Comparison of ENCODE assay signal across 16 cellular contexts in genomic region chr13:50392977-50393376, GRCh38.
DNase-seq lines count a peak whose midpoint lies in the region; TF ChIP-seq lines count a peak whose summit lies in the region.
"Had no signal": no experiment of that assay in that cellular context is flagged by ENCODE, and none has a peak within 500 bp of the region (broad histone marks: within the 10 kb centered on the region; RNA-seq: fewer than 3 reads in every experiment).

No MANE protein-coding gene starts in this region.

- no peak for TF ChIP-seq RAD21 in neural cell (conservative IDR thresholded peaks at IDR 0.05)

- H4K8ac ChIP-seq in mesendoderm (ENCODE audit: low read depth, low read length) = no peak overlapping the region

- TF ChIP-seq POLR2A in sigmoid colon (IDR thresholded peaks at IDR 0.05) = no peak

- intact Hi-C loops in sigmoid colon (cut with DNase I) = no loop called here
- intact Hi-C loops in activated T-helper 2 cell treated with anti-CD3 and anti-CD28 coated beads, Interferon-gamma antibody, Interleukin-2, Interleukin-4, amounts not matched to agents 10 μg/mL and 5 μg/mL and 100 μg/mL, durations not matched to agents 14 hours and 24 hours and 36 hours (cut with micrococcal nuclease) = no loop called here

- peaks cover 40% of the 10 kb centered on the region for H3K27me3 Mint-ChIP-seq in activated T-helper 2 cell treated with anti-CD3 and anti-CD28 coated beads, Interferon-gamma antibody, Interleukin-2, Interleukin-4, amounts not matched to agents 10 μg/mL and 5 μg/mL and 100 μg/mL, durations not matched to agents 14 hours and 24 hours and 36 hours (ENCODE audit: low read depth)
- H3K27me3 Mint-ChIP-seq: B cell had no signal

- H3K9ac ChIP-seq in neural cell (ENCODE audit: low read length) (no peak overlapping the region), mesendoderm (ENCODE audit: low read length) (no peak overlapping the region)

- no peaks in the 10 kb centered on the region for H3K9me2 ChIP-seq in neural cell (ENCODE audit: insufficient read depth, low read length)

- 87 to 88% methylated on average over 1 of the region's 1 CpG for WGBS in sigmoid colon, 2 donors
- no CpG with 5 or more reads among the region's 1 CpG for WGBS in mesendoderm (ENCODE audit: extremely low coverage, insufficient coverage, low lambda C conversion rate)

- H3K27me3 ChIP-seq in neural cell (ENCODE audit: insufficient read depth, low read depth, low read length) = no peaks in the 10 kb centered on the region
- no peaks in the 10 kb centered on the region for H3K27me3 ChIP-seq in sigmoid colon
- H3K27me3 ChIP-seq in mesendoderm (ENCODE audit: insufficient read depth, low read length, poor library complexity) = no peaks in the 10 kb centered on the region

- H3F3A ChIP-seq in neural cell (ENCODE audit: insufficient read depth, low read length, poor library complexity, severe bottlenecking) = no peaks in the 10 kb centered on the region

- TF ChIP-seq EP300 in neural cell (conservative IDR thresholded peaks at IDR 0.05; ENCODE audit: poor library complexity, severe bottlenecking) (no peak), sigmoid colon (IDR thresholded peaks at IDR 0.05) (no peak)

- no peaks in the 10 kb centered on the region for H3K79me2 ChIP-seq in neural cell (replicated peaks; ENCODE audit: insufficient read depth, low read length)
- no peaks in the 10 kb centered on the region for H3K79me2 ChIP-seq in mesendoderm (ENCODE audit: control insufficient read depth, insufficient read depth, low read length)

- no peaks in the 10 kb centered on the region for H3K79me1 ChIP-seq in mesendoderm (ENCODE audit: low read length)

- DNase-seq in DMS 273 (lab: John Stamatoyannopoulos, UW; ENCODE audit: unreplicated experiment) = peak; percentile 18
- no peak for DNase-seq in DMS 273 treated with DMSO at 0.1 percent for 48 hours (lab: John Stamatoyannopoulos, UW)
- peak; percentile 51 for DNase-seq in epithelial cell of esophagus (ENCODE audit: low read depth)
- DNase-seq in sigmoid colon = no peak
- DNase-seq in mesendoderm = no peak
- no peak for DNase-seq in activated T-helper 2 cell treated with anti-CD3 and anti-CD28 coated beads, Interferon-gamma antibody, Interleukin-2, Interleukin-4, amounts not matched to agents 10 μg/mL and 5 μg/mL and 100 μg/mL, durations not matched to agents 14 hours and 24 hours and 36 hours (ENCODE audit: low spot score)
- DNase-seq in germinal center (ENCODE audit: low spot score) = no peak
- DNase-seq: KBM-7, MV-4-11, NCI-H774, OCI-M1, Right ventricle myocardium superior had no signal

- no peak for TF ChIP-seq CTCF in epithelial cell of esophagus (IDR thresholded peaks at IDR 0.05; ENCODE audit: insufficient read depth, low read depth, low read length, missing control alignments)
- TF ChIP-seq CTCF in neural cell (IDR thresholded peaks at IDR 0.05; ENCODE audit: poor library complexity, severe bottlenecking) = no peak
- no peak for TF ChIP-seq CTCF in sigmoid colon (IDR thresholded peaks at IDR 0.05)

- no peaks in the 10 kb centered on the region for H3K36me3 Mint-ChIP-seq in activated T-helper 2 cell treated with anti-CD3 and anti-CD28 coated beads, Interferon-gamma antibody, Interleukin-2, Interleukin-4, amounts not matched to agents 10 μg/mL and 5 μg/mL and 100 μg/mL, durations not matched to agents 14 hours and 24 hours and 36 hours (ENCODE audit: low read depth)

- H3K4ac ChIP-seq in mesendoderm (ENCODE audit: low read depth, low read length) = no peak overlapping the region

- no peak overlapping the region for H2AFZ ChIP-seq in neural cell (ENCODE audit: low read depth, low read length)

- H3K4me3 ChIP-seq in epithelial cell of esophagus (ENCODE audit: low read length) = no peak overlapping the region
- H3K4me3 ChIP-seq in neural cell (ENCODE audit: low read length) = no peak overlapping the region
- H3K4me3 ChIP-seq in sigmoid colon = no peak overlapping the region
- H3K4me3 ChIP-seq in mesendoderm (ENCODE audit: low read length) = no peak overlapping the region

- no peak overlapping the region for H3K27ac Mint-ChIP-seq in activated T-helper 2 cell treated with anti-CD3 and anti-CD28 coated beads, Interferon-gamma antibody, Interleukin-2, Interleukin-4, amounts not matched to agents 10 μg/mL and 5 μg/mL and 100 μg/mL, durations not matched to agents 14 hours and 24 hours and 36 hours
- H3K27ac Mint-ChIP-seq: B cell had no signal

- no peak overlapping the region for H3K56ac ChIP-seq in mesendoderm (ENCODE audit: low read length)

- H3K23ac ChIP-seq in mesendoderm (ENCODE audit: low read length) = no peak overlapping the region

- no peak overlapping the region for H2AK5ac ChIP-seq in mesendoderm (ENCODE audit: low read length)

- H3K4me1 ChIP-seq in sigmoid colon (no peaks in the 10 kb centered on the region), mesendoderm (ENCODE audit: control insufficient read depth, low read depth, low read length) (peaks cover 2% of the 10 kb centered on the region)

- H3K4me2 ChIP-seq in neural cell (ENCODE audit: low read length) (no peak overlapping the region), mesendoderm (ENCODE audit: low read length) (no peak overlapping the region)

- no peak overlapping the region for H2BK15ac ChIP-seq in mesendoderm (replicated peaks; ENCODE audit: low read depth)

- H3K4me1 Mint-ChIP-seq in activated T-helper 2 cell treated with anti-CD3 and anti-CD28 coated beads, Interferon-gamma antibody, Interleukin-2, Interleukin-4, amounts not matched to agents 10 μg/mL and 5 μg/mL and 100 μg/mL, durations not matched to agents 14 hours and 24 hours and 36 hours (ENCODE audit: low read depth) = no peaks in the 10 kb centered on the region
- H3K4me1 Mint-ChIP-seq: B cell had no signal

- H3K4me3 Mint-ChIP-seq in activated T-helper 2 cell treated with anti-CD3 and anti-CD28 coated beads, Interferon-gamma antibody, Interleukin-2, Interleukin-4, amounts not matched to agents 10 μg/mL and 5 μg/mL and 100 μg/mL, durations not matched to agents 14 hours and 24 hours and 36 hours (ENCODE audit: low read depth) = no peak overlapping the region
- H3K4me3 Mint-ChIP-seq: B cell had no signal

- H2BK5ac ChIP-seq in mesendoderm (ENCODE audit: low read length) = no peak overlapping the region

- H2BK120ac ChIP-seq in mesendoderm (ENCODE audit: low read depth, low read length) = no peak overlapping the region

- no peak overlapping the region for H3K18ac ChIP-seq in mesendoderm (ENCODE audit: low read length)

- no peak overlapping the region for H4K5ac ChIP-seq in mesendoderm (ENCODE audit: low read length)

- no peaks in the 10 kb centered on the region for H4K20me1 ChIP-seq in neural cell (ENCODE audit: insufficient read depth)

- H3K9me3 Mint-ChIP-seq in activated T-helper 2 cell treated with anti-CD3 and anti-CD28 coated beads, Interferon-gamma antibody, Interleukin-2, Interleukin-4, amounts not matched to agents 10 μg/mL and 5 μg/mL and 100 μg/mL, durations not matched to agents 14 hours and 24 hours and 36 hours = no peaks in the 10 kb centered on the region

- H3K36me3 ChIP-seq in neural cell (ENCODE audit: insufficient read depth, low read length) = no peaks in the 10 kb centered on the region
- no peaks in the 10 kb centered on the region for H3K36me3 ChIP-seq in sigmoid colon
- H3K36me3 ChIP-seq in mesendoderm (ENCODE audit: control insufficient read depth, insufficient read depth, low read length) = no peaks in the 10 kb centered on the region

- H3K9me3 ChIP-seq in neural cell (ENCODE audit: low read length) (no peaks in the 10 kb centered on the region), sigmoid colon (no peaks in the 10 kb centered on the region)

- H3K27ac ChIP-seq in neural cell (ENCODE audit: low read length) (peak overlapping the region; percentile 28), sigmoid colon (no peak overlapping the region), mesendoderm (ENCODE audit: low read depth, low read length) (no peak overlapping the region)
- H3K27ac ChIP-seq: 22Rv1, HL-60 had no signal

TF ChIP-seq in neural cell, 6 proteins besides CTCF, POLR2A, EP300 and RAD21:
- no peak for TF ChIP-seq SMC3 (conservative IDR thresholded peaks at IDR 0.05; ENCODE audit: poor library complexity)
- TF ChIP-seq REST (IDR thresholded peaks at IDR 0.05; ENCODE audit: borderline replicate concordance) = no peak
- no peak for TF ChIP-seq TAF1 (IDR thresholded peaks at IDR 0.05; ENCODE audit: low read depth)
- TF ChIP-seq POLR2AphosphoS5 (IDR thresholded peaks at IDR 0.05) = no peak
- no peak for TF ChIP-seq EZH2 (IDR thresholded peaks at IDR 0.05; ENCODE audit: borderline replicate concordance, insufficient read depth, low read length, poor library complexity, severe bottlenecking)
- no peak for TF ChIP-seq MXI1 (conservative IDR thresholded peaks at IDR 0.05; ENCODE audit: poor library complexity, severe bottlenecking)

Comparison
In these comparisons a context has a peak if more than half of its experiments do, and no peak if none do; other contexts are left out.
1. DNase-seq: peak in DMS 273 (single experiment) and epithelial cell of esophagus (single experiment); none in DMS 273 treated with DMSO at 0.1 percent for 48 hours (single experiment), sigmoid colon (single experiment), mesendoderm (single experiment), activated T-helper 2 cell treated with anti-CD3 and anti-CD28 coated beads, Interferon-gamma antibody, Interleukin-2, Interleukin-4, amounts not matched to agents 10 μg/mL and 5 μg/mL and 100 μg/mL, durations not matched to agents 14 hours and 24 hours and 36 hours (single experiment) and germinal center (single experiment).